ENCODE assay signal across 14 cellular contexts in the genomic region with DNA sequence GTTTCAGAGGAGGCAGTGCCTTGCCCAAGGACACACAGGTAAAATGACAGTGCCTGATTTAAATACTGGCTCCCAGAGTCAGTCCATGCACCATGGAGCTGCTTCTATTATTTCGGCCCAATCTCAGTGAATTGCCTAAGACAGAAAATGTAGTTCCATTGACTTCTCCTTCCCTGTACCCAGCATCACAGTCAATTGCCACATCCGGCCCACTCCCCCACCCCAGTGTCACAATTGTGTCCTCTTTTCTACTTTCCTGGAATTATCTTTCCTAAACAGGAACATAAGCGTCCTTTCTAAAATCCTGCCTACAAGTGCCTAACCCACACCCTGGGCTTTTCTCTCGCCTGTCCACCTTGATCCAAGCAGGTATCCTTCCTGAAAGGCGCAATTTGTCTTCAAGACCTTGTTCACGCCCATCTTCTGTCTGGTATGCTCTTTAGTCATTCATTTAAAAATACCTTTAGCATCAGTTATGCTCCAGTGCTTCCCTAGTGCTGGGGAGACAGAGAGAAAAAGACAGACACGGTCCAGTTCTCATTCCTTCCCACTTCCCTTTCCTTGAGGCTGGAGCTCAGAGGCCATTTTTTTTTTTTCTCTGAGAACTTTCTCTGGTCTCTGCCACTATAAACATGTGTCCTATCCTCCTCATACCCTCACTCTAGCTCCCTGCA.
"Had no signal": no experiment of that assay in that cellular context is flagged by ENCODE, and none has a peak within 500 bp of the region (broad histone marks: within the 10 kb centered on the region; RNA-seq: fewer than 3 reads in every experiment).

No MANE protein-coding gene starts in this region.

- H3K9me3 ChIP-seq: tibial artery, vagina had no signal

- ATAC-seq: left cardiac atrium; naive thymus-derived CD4-positive, alpha-beta T cell; right cardiac atrium; stimulated activated effector memory CD8-positive, alpha-beta T cell treated with anti-CD3 and anti-CD28 coated beads, Interleukin-12 subunit alpha, Interleukin-12 subunit beta, amount 100 ng/mL, for 72 hours had no signal

- H3K27me3 ChIP-seq: brain microvascular endothelial cell, hepatocyte, tibial artery, vagina had no signal

- DNase-seq: activated CD4-positive, alpha-beta T cell treated with anti-CD3 and anti-CD28 coated beads for 1 hour; activated CD4-positive, alpha-beta T cell treated with anti-CD3 and anti-CD28 coated beads, Interleukin-2, amount 50 U/mL, for 48 hours; activated gamma-delta T cell; activated T-cell treated with anti-CD3 and anti-CD28 coated beads, Interleukin-2, amount 50 U/mL, for 48 hours; amygdala; brain microvascular endothelial cell; erythroblast; left cardiac atrium; naive thymus-derived CD4-positive, alpha-beta T cell; right cardiac atrium; tibial artery had no signal

- H3K27ac ChIP-seq: brain microvascular endothelial cell, hepatocyte, tibial artery, vagina had no signal

- H3K4me3 ChIP-seq: hepatocyte, tibial artery, vagina had no signal

- H3K4me1 ChIP-seq: tibial artery, vagina had no signal

- H3K36me3 ChIP-seq: brain microvascular endothelial cell, tibial artery, vagina had no signal

- H3K4me2 ChIP-seq: hepatocyte had no signal
